ENCODE assay signal across 1 cellular context in the genomic region with DNA sequence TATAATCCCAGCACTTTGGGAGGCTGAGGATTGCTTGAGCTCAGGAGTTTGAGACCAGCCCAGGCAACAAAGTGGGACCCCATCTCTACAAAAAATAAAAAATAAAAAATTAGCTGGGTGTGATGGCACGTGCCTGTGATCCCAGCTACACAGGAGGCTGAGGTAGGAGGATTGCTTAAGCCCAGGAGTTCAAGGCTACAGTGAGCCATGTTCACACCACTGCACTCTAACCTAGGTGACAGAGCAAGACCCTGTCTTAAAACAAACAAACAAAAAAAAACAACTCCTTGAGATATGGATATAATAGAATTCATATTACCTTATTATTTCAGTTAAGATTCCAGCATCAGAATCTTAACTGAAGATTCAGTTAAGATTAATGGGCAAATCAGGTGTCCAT.
TF ChIP-seq lines count a peak whose summit lies in the region.

No MANE protein-coding gene starts in this region.

TF ChIP-seq in HepG2, 621 proteins besides CTCF, POLR2A, EP300 and RAD21:
- TF ChIP-seq ZNF18 (CRISPR knock-in tag; IDR thresholded peaks at IDR 0.05; ENCODE audit: insufficient replicate concordance) (peak; percentile 92), MTF1 (CRISPR knock-in tag; IDR thresholded peaks at IDR 0.05) (no peak), HNF4A (CRISPR knock-in tag; IDR thresholded peaks at IDR 0.05) (0 out of 2 replicates have a peak, but pooled peaks have one; percentile 13), RARA (CRISPR knock-in tag; IDR thresholded peaks at IDR 0.05) (peak; percentile 25; the same call in 1 of the 2 replicates), BHLHE40 (IDR thresholded peaks at IDR 0.05; ENCODE audit: low read length) (peak; percentile 31; the same call in 1 of the 2 replicates), CEBPG (CRISPR knock-in tag; IDR thresholded peaks at IDR 0.05) (peak; percentile 37; the same call in 1 of the 2 replicates)
- TF ChIP-seq, protein P1, sequence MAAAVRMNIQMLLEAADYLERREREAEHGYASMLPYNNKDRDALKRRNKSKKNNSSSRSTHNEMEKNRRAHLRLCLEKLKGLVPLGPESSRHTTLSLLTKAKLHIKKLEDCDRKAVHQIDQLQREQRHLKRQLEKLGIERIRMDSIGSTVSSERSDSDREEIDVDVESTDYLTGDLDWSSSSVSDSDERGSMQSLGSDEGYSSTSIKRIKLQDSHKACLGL (CRISPR knock-in tag; IDR thresholded peaks at IDR 0.05), result no peak
- TF ChIP-seq, protein P2, sequence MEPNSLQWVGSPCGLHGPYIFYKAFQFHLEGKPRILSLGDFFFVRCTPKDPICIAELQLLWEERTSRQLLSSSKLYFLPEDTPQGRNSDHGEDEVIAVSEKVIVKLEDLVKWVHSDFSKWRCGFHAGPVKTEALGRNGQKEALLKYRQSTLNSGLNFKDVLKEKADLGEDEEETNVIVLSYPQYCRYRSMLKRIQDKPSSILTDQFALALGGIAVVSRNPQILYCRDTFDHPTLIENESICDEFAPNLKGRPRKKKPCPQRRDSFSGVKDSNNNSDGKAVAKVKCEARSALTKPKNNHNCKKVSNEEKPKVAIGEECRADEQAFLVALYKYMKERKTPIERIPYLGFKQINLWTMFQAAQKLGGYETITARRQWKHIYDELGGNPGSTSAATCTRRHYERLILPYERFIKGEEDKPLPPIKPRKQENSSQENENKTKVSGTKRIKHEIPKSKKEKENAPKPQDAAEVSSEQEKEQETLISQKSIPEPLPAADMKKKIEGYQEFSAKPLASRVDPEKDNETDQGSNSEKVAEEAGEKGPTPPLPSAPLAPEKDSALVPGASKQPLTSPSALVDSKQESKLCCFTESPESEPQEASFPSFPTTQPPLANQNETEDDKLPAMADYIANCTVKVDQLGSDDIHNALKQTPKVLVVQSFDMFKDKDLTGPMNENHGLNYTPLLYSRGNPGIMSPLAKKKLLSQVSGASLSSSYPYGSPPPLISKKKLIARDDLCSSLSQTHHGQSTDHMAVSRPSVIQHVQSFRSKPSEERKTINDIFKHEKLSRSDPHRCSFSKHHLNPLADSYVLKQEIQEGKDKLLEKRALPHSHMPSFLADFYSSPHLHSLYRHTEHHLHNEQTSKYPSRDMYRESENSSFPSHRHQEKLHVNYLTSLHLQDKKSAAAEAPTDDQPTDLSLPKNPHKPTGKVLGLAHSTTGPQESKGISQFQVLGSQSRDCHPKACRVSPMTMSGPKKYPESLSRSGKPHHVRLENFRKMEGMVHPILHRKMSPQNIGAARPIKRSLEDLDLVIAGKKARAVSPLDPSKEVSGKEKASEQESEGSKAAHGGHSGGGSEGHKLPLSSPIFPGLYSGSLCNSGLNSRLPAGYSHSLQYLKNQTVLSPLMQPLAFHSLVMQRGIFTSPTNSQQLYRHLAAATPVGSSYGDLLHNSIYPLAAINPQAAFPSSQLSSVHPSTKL (CRISPR knock-in tag; IDR thresholded peaks at IDR 0.05), result 0 out of 2 replicates have a peak, but pooled peaks have one; percentile 24
- TF ChIP-seq, protein P3, sequence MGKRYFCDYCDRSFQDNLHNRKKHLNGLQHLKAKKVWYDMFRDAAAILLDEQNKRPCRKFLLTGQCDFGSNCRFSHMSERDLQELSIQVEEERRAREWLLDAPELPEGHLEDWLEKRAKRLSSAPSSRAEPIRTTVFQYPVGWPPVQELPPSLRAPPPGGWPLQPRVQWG (CRISPR knock-in tag; IDR thresholded peaks at IDR 0.05; ENCODE audit: borderline replicate concordance, low read depth), result no peak
- TF ChIP-seq, protein P4, sequence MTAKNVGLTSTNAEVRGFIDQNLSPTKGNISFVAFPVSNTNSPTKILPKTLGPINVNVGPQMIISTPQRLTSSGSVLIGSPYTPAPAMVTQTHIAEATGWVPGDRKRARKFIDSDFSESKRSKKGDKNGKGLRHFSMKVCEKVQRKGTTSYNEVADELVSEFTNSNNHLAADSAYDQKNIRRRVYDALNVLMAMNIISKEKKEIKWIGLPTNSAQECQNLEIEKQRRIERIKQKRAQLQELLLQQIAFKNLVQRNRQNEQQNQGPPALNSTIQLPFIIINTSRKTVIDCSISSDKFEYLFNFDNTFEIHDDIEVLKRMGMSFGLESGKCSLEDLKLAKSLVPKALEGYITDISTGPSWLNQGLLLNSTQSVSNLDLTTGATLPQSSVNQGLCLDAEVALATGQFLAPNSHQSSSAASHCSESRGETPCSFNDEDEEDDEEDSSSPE (CRISPR knock-in tag; IDR thresholded peaks at IDR 0.05), result no peak
- TF ChIP-seq, protein P5, sequence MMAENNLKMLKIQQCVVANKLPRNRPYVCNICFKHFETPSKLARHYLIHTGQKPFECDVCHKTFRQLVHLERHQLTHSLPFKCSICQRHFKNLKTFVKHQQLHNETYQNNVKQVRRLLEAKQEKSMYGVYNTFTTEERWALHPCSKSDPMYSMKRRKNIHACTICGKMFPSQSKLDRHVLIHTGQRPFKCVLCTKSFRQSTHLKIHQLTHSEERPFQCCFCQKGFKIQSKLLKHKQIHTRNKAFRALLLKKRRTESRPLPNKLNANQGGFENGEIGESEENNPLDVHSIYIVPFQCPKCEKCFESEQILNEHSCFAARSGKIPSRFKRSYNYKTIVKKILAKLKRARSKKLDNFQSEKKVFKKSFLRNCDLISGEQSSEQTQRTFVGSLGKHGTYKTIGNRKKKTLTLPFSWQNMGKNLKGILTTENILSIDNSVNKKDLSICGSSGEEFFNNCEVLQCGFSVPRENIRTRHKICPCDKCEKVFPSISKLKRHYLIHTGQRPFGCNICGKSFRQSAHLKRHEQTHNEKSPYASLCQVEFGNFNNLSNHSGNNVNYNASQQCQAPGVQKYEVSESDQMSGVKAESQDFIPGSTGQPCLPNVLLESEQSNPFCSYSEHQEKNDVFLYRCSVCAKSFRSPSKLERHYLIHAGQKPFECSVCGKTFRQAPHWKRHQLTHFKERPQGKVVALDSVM (CRISPR knock-in tag; IDR thresholded peaks at IDR 0.05), result peak; percentile 84
TF ChIP-seq in HepG2: peak in this region for 7.
